9 cellular contexts compared by ENCODE assay signal in the genomic region with DNA sequence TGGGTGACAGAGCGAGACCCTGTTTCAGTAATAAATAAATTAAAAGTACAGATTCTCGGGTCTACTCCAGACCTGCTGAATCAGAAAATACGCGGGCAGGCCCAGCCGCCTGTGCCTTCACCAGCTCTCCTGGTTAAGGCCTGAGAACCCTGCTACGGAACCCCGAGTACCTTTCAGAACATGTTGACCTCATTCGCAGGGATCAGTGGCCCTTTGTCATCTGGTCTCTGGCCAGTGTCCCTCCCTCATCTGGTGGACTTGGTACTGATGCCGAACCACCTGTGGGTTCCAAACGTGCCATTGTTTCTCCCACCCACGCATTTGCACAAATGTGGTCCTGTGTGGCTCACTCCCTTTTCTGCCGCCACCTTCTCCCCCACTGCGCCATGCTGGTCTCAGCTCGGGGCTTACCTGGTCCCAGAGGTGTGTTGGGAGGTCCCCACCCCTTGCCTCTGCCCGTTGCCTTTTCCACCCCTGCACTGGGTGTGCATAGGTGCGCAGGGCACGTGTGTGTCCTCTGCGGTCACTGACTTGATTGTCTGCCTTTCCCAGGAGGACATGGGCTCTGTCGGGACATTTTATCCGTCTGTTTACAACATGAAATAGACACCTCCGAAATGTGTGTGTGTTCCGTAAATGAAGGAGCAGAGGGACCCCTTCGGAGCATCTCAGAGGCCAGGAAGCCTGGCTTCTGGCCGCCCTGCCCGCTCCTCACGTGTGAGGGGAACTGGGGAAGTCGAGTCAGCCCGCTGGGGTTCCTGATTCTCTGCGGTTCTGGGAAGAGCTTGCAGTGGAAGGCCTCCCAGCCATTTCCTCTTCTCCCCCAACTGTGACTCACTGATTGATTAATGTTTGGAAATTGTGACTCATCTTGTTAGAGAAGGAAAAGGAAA.
DNase-seq lines count a peak whose midpoint lies in the region; FAIRE-seq and TF ChIP-seq lines count a peak whose summit lies in the region.
"Had no signal": no experiment of that assay in that cellular context is flagged by ENCODE, and none has a peak within 500 bp of the region (broad histone marks: within the 10 kb centered on the region; RNA-seq: fewer than 3 reads in every experiment).

No MANE protein-coding gene starts in this region.

- TF ChIP-seq CTCF in fibroblast of mammary gland (conservative IDR thresholded peaks at IDR 0.05; ENCODE audit: control insufficient read depth, insufficient read depth, low read depth, low read length) (no peak), sigmoid colon (IDR thresholded peaks at IDR 0.05) (no peak)

- no peaks in the 10 kb centered on the region for H3K36me3 ChIP-seq in sigmoid colon

- H3K27ac ChIP-seq in sigmoid colon: peak overlapping the region; percentile 85 to 93 (median 87)

- no peaks in the 10 kb centered on the region for H3K27me3 ChIP-seq in sigmoid colon

- intact Hi-C loops in sigmoid colon (cut with DNase I): loop anchor here (2.0 to 5.0 kb wide), 2 partner anchors 40 to 70 kb away; no protein-coding TSS in a partner anchor

- H3K9me3 ChIP-seq in sigmoid colon: no peaks in the 10 kb centered on the region

- peak; percentile 62 for FAIRE-seq in RCC 7860 (lab: Jason Lieb, UNC)

- TF ChIP-seq EP300 in sigmoid colon (IDR thresholded peaks at IDR 0.05): peak in 2 of 4 donors; percentile 46 to 74

- peak; percentile 65 for DNase-seq in GM04503 (ENCODE audit: low read depth)
- peak; percentile 57 for DNase-seq in RCC 7860 (ENCODE audit: low spot score)
- peak; percentile 92 for DNase-seq in fibroblast of mammary gland (ENCODE audit: low read depth)
- DNase-seq in sigmoid colon: peak; percentile 78
- no peak for DNase-seq in NCI-H2171 (lab: John Stamatoyannopoulos, UW)
- DNase-seq in GOT3 (lab: John Stamatoyannopoulos, UW): no peak
- no peak for DNase-seq in NCI-H1417 treated with DMSO at 0.1 percent for 48 hours (lab: John Stamatoyannopoulos, UW)
- DNase-seq in 8988T: no peak
- DNase-seq: NCI-H82 had no signal

- H3K4me3 ChIP-seq in fibroblast of mammary gland (ENCODE audit: control insufficient read depth, low read depth, low read length): peak overlapping the region; percentile 34
- H3K4me3 ChIP-seq in sigmoid colon: no peak overlapping the region

- no peak for TF ChIP-seq POLR2A in sigmoid colon (IDR thresholded peaks at IDR 0.05)

- 88 to 94% methylated on average over 29 of the region's 29 CpGs for WGBS in sigmoid colon, 2 donors

- H3K4me1 ChIP-seq in sigmoid colon: peaks cover 0 to 94% (median 79%) of the 10 kb centered on the region in 4 donors

Comparison
In these comparisons a context has a peak if more than half of its experiments do, and no peak if none do; other contexts are left out.
1. DNase-seq: peak in GM04503 (single experiment), RCC 7860 (single experiment), fibroblast of mammary gland (single experiment) and sigmoid colon (single experiment); none in NCI-H2171 (single experiment), GOT3 (single experiment), NCI-H1417 treated with DMSO at 0.1 percent for 48 hours (single experiment) and 8988T (single experiment).